1 cellular context compared by ENCODE assay signal in genomic region chr10:75521194-75521829, GRCh38.
A peak's percentile ranks its signal among the peaks of the same experiment; 100 is the strongest.
TF ChIP-seq lines count a peak whose summit lies in the region.
"Not testable (repeated sequence)": the region's sequence is repeated elsewhere in the genome, so short reads cannot be mapped to it uniquely, and the experiment has no call there.

No MANE protein-coding gene starts in this region.

TF ChIP-seq in HepG2, 621 proteins besides CTCF, POLR2A, EP300 and RAD21 (continued from another document and continues in another):
- TF ChIP-seq ZHX2 (IDR thresholded peaks at IDR 0.05; ENCODE audit: low read depth) (0 out of 2 replicates have a peak, but pooled peaks have one; percentile 19), ONECUT2 (CRISPR knock-in tag; IDR thresholded peaks at IDR 0.05) (peak; percentile 60), IRF9 (CRISPR knock-in tag; IDR thresholded peaks at IDR 0.05; ENCODE audit: borderline replicate concordance) (peak; percentile 45; the same call in 1 of the 2 replicates), REPIN1 (CRISPR knock-in tag; IDR thresholded peaks at IDR 0.05; ENCODE audit: borderline replicate concordance, low read depth) (peak; percentile 62; the same call in 1 of the 2 replicates), TFDP1 (CRISPR knock-in tag; IDR thresholded peaks at IDR 0.05; ENCODE audit: borderline replicate concordance) (peak; percentile 34; the same call in 1 of the 2 replicates), PHF8 (CRISPR knock-in tag; IDR thresholded peaks at IDR 0.05) (peak; percentile 39), PITX1 (CRISPR knock-in tag; IDR thresholded peaks at IDR 0.05) (peak; percentile 71; the same call in 1 of the 2 replicates), GATAD2A (CRISPR knock-in tag; IDR thresholded peaks at IDR 0.05) (peak; percentile 70), ZMYM2 (CRISPR knock-in tag; IDR thresholded peaks at IDR 0.05) (peak; percentile 61), RNF219 (CRISPR knock-in tag; IDR thresholded peaks at IDR 0.05) (0 out of 2 replicates have a peak, but pooled peaks have one; percentile 24), HIC2 (CRISPR knock-in tag; IDR thresholded peaks at IDR 0.05; ENCODE audit: low read depth) (peak; percentile 67; the same call in 1 of the 2 replicates), HOXA3 (CRISPR knock-in tag; IDR thresholded peaks at IDR 0.05) (peak; percentile 89), FOXA3 (CRISPR knock-in tag; IDR thresholded peaks at IDR 0.05) (peak; percentile 79), TARDBP (CRISPR knock-in tag; IDR thresholded peaks at IDR 0.05) (peak; percentile 56; the same call in 1 of the 2 replicates), DRAP1 (CRISPR knock-in tag; IDR thresholded peaks at IDR 0.05) (peak; percentile 58), SP5 (CRISPR knock-in tag; IDR thresholded peaks at IDR 0.05; ENCODE audit: borderline replicate concordance, low read depth) (peak; percentile 77), ZNF614 (CRISPR knock-in tag; IDR thresholded peaks at IDR 0.05; ENCODE audit: borderline replicate concordance) (0 out of 2 replicates have a peak, but pooled peaks have one; percentile 32), FOXK1 (CRISPR knock-in tag; IDR thresholded peaks at IDR 0.05; ENCODE audit: borderline replicate concordance, low read depth) (peak; percentile 62; the same call in 1 of the 2 replicates), ZBTB39 (CRISPR knock-in tag; IDR thresholded peaks at IDR 0.05) (peak; percentile 44; the same call in 1 of the 2 replicates), MAX (IDR thresholded peaks at IDR 0.05) (peak; percentile 43; the same call in 1 of the 2 replicates), KDM3A (CRISPR knock-in tag; IDR thresholded peaks at IDR 0.05; ENCODE audit: low read depth) (0 out of 2 replicates have a peak, but pooled peaks have one; percentile 46), TFDP2 (CRISPR knock-in tag; IDR thresholded peaks at IDR 0.05) (peak; percentile 32; the same call in 1 of the 2 replicates), HMG20A (CRISPR knock-in tag; IDR thresholded peaks at IDR 0.05; ENCODE audit: borderline replicate concordance) (peak; percentile 47; the same call in 1 of the 2 replicates), KAT8 (CRISPR knock-in tag; IDR thresholded peaks at IDR 0.05) (peak; percentile 53; the same call in 1 of the 2 replicates), ZHX1 (CRISPR knock-in tag; IDR thresholded peaks at IDR 0.05; ENCODE audit: low read depth) (0 out of 2 replicates have a peak, but pooled peaks have one; percentile 62), SKI (IDR thresholded peaks at IDR 0.05; ENCODE audit: partially characterized antibody) (peak; percentile 26), REL (CRISPR knock-in tag; conservative IDR thresholded peaks at IDR 0.05) (peak; percentile 52; the same call in 1 of the 2 replicates), ZMYM4 (CRISPR knock-in tag; IDR thresholded peaks at IDR 0.05) (peak; percentile 92), ZNF263 (CRISPR knock-in tag; IDR thresholded peaks at IDR 0.05) (0 out of 2 replicates have a peak, but pooled peaks have one; percentile 27)
- TF ChIP-seq ZHX2 (CRISPR knock-in tag; IDR thresholded peaks at IDR 0.05; ENCODE audit: borderline replicate concordance): not testable (repeated sequence)
